Comparison of ENCODE assay signal across 8 cellular contexts in genomic region chr6:97282238-97282725, GRCh38. TPM values are rescaled to one million over a fixed set of nuclear protein-coding genes. Genes with fewer than 3 reads are reported as not detected.
DNase-seq lines count a peak whose midpoint lies in the region; ATAC-seq, FAIRE-seq and TF ChIP-seq lines count a peak whose summit lies in the region.

No MANE protein-coding gene starts in this region.

- TF ChIP-seq RAD21 in H1 (IDR thresholded peaks at IDR 0.05 in 1 of 2, conservative IDR thresholded peaks at IDR 0.05 in 1 of 2; ENCODE audit: low read depth in 2 of 2, low read length in 2 of 2), result no peak

- H2BK120ac ChIP-seq in H1 (replicated peaks; ENCODE audit: low read depth, low read length), result no peak overlapping the region

- FAIRE-seq in H1 (lab: Jason Lieb, UNC), result no peak

- no peaks in the 10 kb centered on the region for H3K9me2 ChIP-seq in PC-9 (ENCODE audit: insufficient read depth)

- no peak for ATAC-seq in natural killer cell treated with Interleukin-12 subunit alpha and Interleukin-12 subunit beta and Interleukin-15 and Interleukin-18, amount 100 ng/mL, for 72 hours

- peak overlapping the region; percentile 82 to 99 (median 98) for H3K9ac ChIP-seq in H1 (replicated peaks in 1 of 4; ENCODE audit: extremely low read depth in 1 of 4, low read depth in 3 of 4, low read length in 3 of 4)

- H2AK5ac ChIP-seq in H1 (ENCODE audit: low read depth, low read length), result no peak overlapping the region

- H2BK15ac ChIP-seq in H1 (ENCODE audit: low read length), result no peak overlapping the region

- H3K79me1 ChIP-seq in H1 (ENCODE audit: low read depth, low read length), result 0 out of 2 replicates have a peak, but pooled peaks cover 3% of the 10 kb centered on the region

- H3K27ac ChIP-seq in PC-9 (peak overlapping the region; percentile 17; the same call in 1 of the 2 replicates), H1 (ENCODE audit: low read depth, low read length) (peak overlapping the region; percentile 96)

- peak overlapping the region; percentile 88 for H3K4me3 ChIP-seq in HFF-Myc (replicated peaks; ENCODE audit: low read depth, low read length)
- H3K4me3 ChIP-seq in PC-9, result peak overlapping the region; percentile 93
- peak overlapping the region; percentile 94 to 100 (median 97) for H3K4me3 ChIP-seq in H1 (ENCODE audit: extremely low read depth in 1 of 4, insufficient read depth in 2 of 4, low read depth in 3 of 4, low read length in 4 of 4)

- peaks cover 33% of the 10 kb centered on the region for H3K4me1 Mint-ChIP-seq in T-helper 2 cell treated with Interferon-gamma antibody and Interleukin-4, amounts not matched to agents 5 μg/mL and 100 μg/mL, for 36 hours (ENCODE audit: low read depth)
- H3K4me1 Mint-ChIP-seq in natural killer cell treated with Interleukin-12 subunit alpha and Interleukin-12 subunit beta and Interleukin-15 and Interleukin-18, amount 100 ng/mL, for 72 hours (ENCODE audit: low read depth in 2 of 2), result peaks cover 6 to 21% of the 10 kb centered on the region in 2 donors

- DNase-seq in T-helper 2 cell treated with Interferon-gamma antibody and Interleukin-4, amounts not matched to agents 5 μg/mL and 100 μg/mL, for 36 hours (ENCODE audit: low spot score), result no peak
- DNase-seq in T-helper 2 cell (no peak), HFF-Myc (ENCODE audit: extremely low read depth, low read depth) (no peak), PC-9 (no peak), H1 (ENCODE audit: low read depth in 1 of 2, low spot score in 2 of 2) (no peak), NCI-H187 treated with DMSO at 0.1 percent for 48 hours (lab: John Stamatoyannopoulos, UW) (no peak), OCI-M2 (lab: John Stamatoyannopoulos, UW; ENCODE audit: unreplicated experiment) (no peak)
- no peak for DNase-seq in natural killer cell treated with Interleukin-12 subunit alpha and Interleukin-12 subunit beta and Interleukin-15 and Interleukin-18, amount 100 ng/mL, for 72 hours (ENCODE audit: low spot score)

- H3K4me3 Mint-ChIP-seq in T-helper 2 cell treated with Interferon-gamma antibody and Interleukin-4, amounts not matched to agents 5 μg/mL and 100 μg/mL, for 36 hours, result peak overlapping the region; percentile 95
- peak overlapping the region; percentile 93 for H3K4me3 Mint-ChIP-seq in natural killer cell treated with Interleukin-12 subunit alpha and Interleukin-12 subunit beta and Interleukin-15 and Interleukin-18, amount 100 ng/mL, for 72 hours

- H3K36me3 Mint-ChIP-seq in T-helper 2 cell treated with Interferon-gamma antibody and Interleukin-4, amounts not matched to agents 5 μg/mL and 100 μg/mL, for 36 hours (ENCODE audit: low read depth), result peaks cover 25% of the 10 kb centered on the region
- H3K36me3 Mint-ChIP-seq in natural killer cell treated with Interleukin-12 subunit alpha and Interleukin-12 subunit beta and Interleukin-15 and Interleukin-18, amount 100 ng/mL, for 72 hours, result peaks cover 15% of the 10 kb centered on the region

- no peak overlapping the region for H3K23ac ChIP-seq in H1 (ENCODE audit: insufficient read length)

- POLR2A ChIA-PET in PC-9 (lab: Charles Lee; ENCODE audit: unreplicated experiment), result no interaction called here
- POLR2A ChIA-PET in H1 (lab: Charles Lee; ENCODE audit: partially characterized antibody), result interaction anchor here (1.0 to 1.5 kb wide), 5 partner anchors 8 to 218 kb away, joined by 3 to 6 read pairs (median 3); no protein-coding TSS in a partner anchor

- intact Hi-C loops in PC-9 (cut with micrococcal nuclease; ENCODE audit: unreplicated experiment), result loop anchor here (5.0 kb wide), 1 partner anchor 115 kb away; no protein-coding TSS in a partner anchor

- H3K27me3 ChIP-seq in PC-9 (ENCODE audit: insufficient read depth, low read depth) (no peaks in the 10 kb centered on the region), H1 (replicated peaks in 1 of 4; ENCODE audit: control insufficient read depth in 3 of 4, extremely low read depth in 1 of 4, insufficient read depth in 3 of 4, low read length in 3 of 4) (no peaks in the 10 kb centered on the region)

- TF ChIP-seq CTCF in HFF-Myc (IDR thresholded peaks at IDR 0.05; ENCODE audit: low read depth, low read length, missing control alignments) (no peak), PC-9 (conservative IDR thresholded peaks at IDR 0.05) (no peak), H1 (IDR thresholded peaks at IDR 0.05; ENCODE audit: control extremely low read depth in 1 of 3, insufficient read depth in 1 of 3, low read depth in 1 of 3, low read length in 3 of 3) (no peak)

- H3K9me3 ChIP-seq in PC-9 (ENCODE audit: insufficient read depth, low read depth) (no peaks in the 10 kb centered on the region), H1 (ENCODE audit: insufficient read depth in 2 of 2, low read depth in 1 of 2, low read length in 1 of 2) (no peaks in the 10 kb centered on the region)

- TF ChIP-seq POLR2A in H1 (IDR thresholded peaks at IDR 0.05; ENCODE audit: control extremely low read depth in 1 of 2, low read depth in 2 of 2, low read length in 2 of 2), result no peak

- 0 out of 2 replicates have a peak, but pooled peaks cover 10% of the 10 kb centered on the region for H3K36me3 ChIP-seq in PC-9 (ENCODE audit: low read depth)
- peaks cover 2 to 33% (median 14%) of the 10 kb centered on the region in 4 experiments; a peak in 7 of 8 replicates for H3K36me3 ChIP-seq in H1 (ENCODE audit: control insufficient read depth in 2 of 4, insufficient read depth in 4 of 4, low read length in 3 of 4)

- no peaks in the 10 kb centered on the region for H3F3A ChIP-seq in PC-9 (ENCODE audit: insufficient read depth, low read depth)

- H3K4ac ChIP-seq in H1 (replicated peaks; ENCODE audit: insufficient read length, low read depth, low read length), result no peak overlapping the region

- H3K4me2 ChIP-seq in PC-9, result peak overlapping the region; percentile 94
- H3K4me2 ChIP-seq in H1 (ENCODE audit: insufficient read depth in 1 of 2, low read depth in 2 of 2, low read length in 2 of 2), result peak overlapping the region; percentile 81 to 87

- peak overlapping the region; percentile 99 for H2AFZ ChIP-seq in PC-9
- H2AFZ ChIP-seq in H1 (ENCODE audit: low read length), result peak overlapping the region; percentile 91

- no peaks in the 10 kb centered on the region for H3K9me3 Mint-ChIP-seq in T-helper 2 cell treated with Interferon-gamma antibody and Interleukin-4, amounts not matched to agents 5 μg/mL and 100 μg/mL, for 36 hours
- no peaks in the 10 kb centered on the region for H3K9me3 Mint-ChIP-seq in natural killer cell treated with Interleukin-12 subunit alpha and Interleukin-12 subunit beta and Interleukin-15 and Interleukin-18, amount 100 ng/mL, for 72 hours

- H3K79me2 ChIP-seq in PC-9 (ENCODE audit: low read depth) (peaks cover 15% of the 10 kb centered on the region), H1 (ENCODE audit: control insufficient read depth in 1 of 2, insufficient read depth in 2 of 2, low read length in 2 of 2) (peaks cover 0 to 41% of the 10 kb centered on the region in 2 experiments; a peak in 2 of 4 replicates)

- no peak overlapping the region for H2BK20ac ChIP-seq in H1 (ENCODE audit: low read length)

- H4K20me1 ChIP-seq in PC-9 (ENCODE audit: insufficient read depth) (no peaks in the 10 kb centered on the region), H1 (replicated peaks in 1 of 2; ENCODE audit: control insufficient read depth in 1 of 2, insufficient read depth in 2 of 2, low read length in 2 of 2) (no peaks in the 10 kb centered on the region)

- peaks cover 21% of the 10 kb centered on the region for H3K4me1 ChIP-seq in PC-9 (replicated peaks; ENCODE audit: insufficient read depth)
- no peaks in the 10 kb centered on the region for H3K4me1 ChIP-seq in H1 (replicated peaks in 1 of 4; ENCODE audit: control insufficient read depth in 3 of 4, insufficient read depth in 4 of 4, low read length in 3 of 4)

- H3K23me2 ChIP-seq in H1 (ENCODE audit: low read depth, low read length), result peaks cover 5% of the 10 kb centered on the region

- H2BK5ac ChIP-seq in H1 (ENCODE audit: low read depth, low read length), result 0 out of 2 replicates have a peak overlapping the region, but pooled peaks have one; percentile 82

- 8% methylated on average over 9 of the region's 13 CpGs; no CpG with 5 or more reads in 1 of the 2 experiments for WGBS in H1 (ENCODE audit: extremely low coverage in 1 of 2, insufficient coverage in 1 of 2, insufficient read length in 1 of 2, insufficient replicate concordance in 2 of 2, low coverage in 1 of 2, low lambda C conversion rate in 2 of 2, missing lambda C conversion rate in 1 of 2), 2 experiments

- H4K5ac ChIP-seq in H1 (ENCODE audit: insufficient read length, low read depth, low read length), result no peak overlapping the region

- CTCF ChIA-PET in PC-9 (lab: Charles Lee), result interaction anchor here (0.6 kb wide), 1 partner anchor 10 kb away, joined by 4 read pairs; no protein-coding TSS in a partner anchor
- CTCF ChIA-PET in H1 (lab: Charles Lee; ENCODE audit: partially characterized antibody), result interaction anchor here (0.5 to 0.6 kb wide), 2 partner anchors 12 to 301 kb away, joined by 3 to 5 read pairs; no protein-coding TSS in a partner anchor

- no peak overlapping the region for H3K14ac ChIP-seq in H1 (ENCODE audit: insufficient read length)

- no peak for TF ChIP-seq EP300 in H1 (IDR thresholded peaks at IDR 0.05; ENCODE audit: borderline replicate concordance in 1 of 2, low read depth in 2 of 2, low read length in 2 of 2)

- peak overlapping the region; percentile 97; the same call in 1 of the 2 replicates for H3K18ac ChIP-seq in H1 (ENCODE audit: extremely low read depth, low read length)

- H2BK12ac ChIP-seq in H1 (ENCODE audit: low read depth, low read length), result no peak overlapping the region

- H3K56ac ChIP-seq in H1 (replicated peaks; ENCODE audit: insufficient read length, low read depth, low read length), result peak overlapping the region; percentile 36

- no TSS peak for BruUV-seq in PC-9 (replicated peaks; lab: Mats Ljungman, UMichigan)

- no peak overlapping the region for H4K91ac ChIP-seq in H1 (replicated peaks; ENCODE audit: insufficient read length, low read length)

- peak overlapping the region; percentile 99; the same call in 1 of the 2 replicates for H4K8ac ChIP-seq in H1 (ENCODE audit: extremely low read depth, insufficient read depth, low read length)

- H3K27me3 Mint-ChIP-seq in T-helper 2 cell treated with Interferon-gamma antibody and Interleukin-4, amounts not matched to agents 5 μg/mL and 100 μg/mL, for 36 hours (ENCODE audit: low read depth), result peaks cover 4% of the 10 kb centered on the region
- no peaks in the 10 kb centered on the region for H3K27me3 Mint-ChIP-seq in natural killer cell treated with Interleukin-12 subunit alpha and Interleukin-12 subunit beta and Interleukin-15 and Interleukin-18, amount 100 ng/mL, for 72 hours

- peak overlapping the region; percentile 88 for H3K27ac Mint-ChIP-seq in T-helper 2 cell treated with Interferon-gamma antibody and Interleukin-4, amounts not matched to agents 5 μg/mL and 100 μg/mL, for 36 hours
- H3K27ac Mint-ChIP-seq in natural killer cell treated with Interleukin-12 subunit alpha and Interleukin-12 subunit beta and Interleukin-15 and Interleukin-18, amount 100 ng/mL, for 72 hours, result peak overlapping the region in 1 of 2 donors; percentile 84

RNA-seq across cellular contexts. Expression of gene MMS22L, which starts 0.7 kb away (rescaled TPM):
- total RNA-seq in PC-9 (2021), result 31.5 and 43.6 TPM in 2 replicates
- 32.6 and 35.8 TPM in 2 replicates for total RNA-seq in H1 (2021; fragmentation: NEBNext Ultra II Directional; extraction: Animal tissue kit (Norgen Biotek cat#: 25700))
- polyA plus RNA-seq in H1 (2011; rRNA removed), result 8.5 and 11.1 TPM in 2 replicates
- polyA plus RNA-seq in H1 (2011; cell fraction: cytosol; rRNA removed), result 12.4 TPM
- 14.2 TPM for polyA plus RNA-seq in H1 (2011; cell fraction: nucleus; rRNA removed)
- polyA plus RNA-seq in H1 (2012, experiment 1 of 2), result 15.0 to 31.4 TPM (median 17.1 TPM) in 4 replicates
- polyA plus RNA-seq in H1 (2012, experiment 2 of 2), result 2.3 TPM
- 19.0 TPM for polyA plus RNA-seq in H1 (2013, experiment 1 of 2)
- polyA plus RNA-seq in H1 (2013, experiment 2 of 2), result 19.4 TPM
- 68.4 and 81.0 TPM in 2 replicates for polyA minus RNA-seq in H1 (2011; rRNA and poly(A)+ RNA removed)
- polyA minus RNA-seq in H1 (2011; cell fraction: cytosol; rRNA and poly(A)+ RNA removed), result 23.8 TPM
- polyA minus RNA-seq in H1 (2011; cell fraction: nucleus; rRNA and poly(A)+ RNA removed), result 157 TPM
- total RNA-seq in natural killer cell treated with Interleukin-12 subunit alpha and Interleukin-12 subunit beta and Interleukin-15 and Interleukin-18, amount 100 ng/mL, for 72 hours, result 10 to 100 TPM; 30.8 to 66.9 TPM
